Comparison of ENCODE assay signal across 21 cellular contexts in the genomic region with DNA sequence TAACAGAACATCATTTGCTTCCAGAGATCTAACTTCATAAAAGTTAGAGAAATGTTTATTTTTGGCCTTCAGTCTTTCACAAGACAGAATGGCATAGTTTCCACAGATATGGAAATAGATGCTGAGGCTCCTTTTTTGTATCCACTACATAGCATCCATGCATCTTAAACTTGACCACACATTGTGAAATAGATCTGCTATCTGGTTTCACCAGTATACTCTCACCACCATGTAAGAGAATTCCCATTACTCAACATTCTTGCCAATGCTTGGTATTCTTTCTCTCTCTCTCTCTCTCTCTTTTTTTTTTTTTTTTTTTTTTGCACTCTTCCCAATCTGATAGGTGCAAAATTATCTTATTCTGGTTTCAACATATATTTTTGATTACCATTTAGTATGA.
"Had no signal": no experiment of that assay in that cellular context is flagged by ENCODE, and none has a peak within 500 bp of the region (broad histone marks: within the 10 kb centered on the region; RNA-seq: fewer than 3 reads in every experiment).

No MANE protein-coding gene starts in this region.

- H3K4me3 Mint-ChIP-seq: activated CD4-positive, alpha-beta T cell treated with anti-CD3 and anti-CD28 coated beads, Interleukin-2, amount 10 ng/mL, durations not matched to agents 24 days and 14 days; activated CD8-positive, alpha-beta T cell treated with anti-CD3 and anti-CD28 coated beads, Interleukin-2, amount 10 ng/mL, durations not matched to agents 7 days and 5 days; activated naive CD4-positive, alpha-beta T cell treated with anti-CD3 and anti-CD28 coated beads, Interleukin-2, amount 10 ng/mL, durations not matched to agents 7 days and 5 days; activated T-cell treated with anti-CD3 and anti-CD28 coated beads, Interleukin-2, amount 50 U/mL, for 4 hours; mesothelial cell of epicardium; nephron had no signal

- H3K9me3 ChIP-seq: ascending aorta, esophagus muscularis mucosa, sigmoid colon, upper lobe of right lung had no signal

- ATAC-seq: activated CD8-positive, alpha-beta T cell treated with anti-CD3 and anti-CD28 coated beads, Interleukin-2, amount 10 ng/mL, durations not matched to agents 7 days and 5 days; activated T-cell treated with anti-CD3 and anti-CD28 coated beads, Interleukin-2, amount 50 U/mL, for 4 hours; left lobe of liver; upper lobe of right lung had no signal

- H3K27me3 Mint-ChIP-seq: activated CD4-positive, alpha-beta T cell treated with anti-CD3 and anti-CD28 coated beads, Interleukin-2, amount 10 ng/mL, durations not matched to agents 24 days and 14 days; activated naive CD4-positive, alpha-beta T cell treated with anti-CD3 and anti-CD28 coated beads, Interleukin-2, amount 10 ng/mL, durations not matched to agents 7 days and 5 days had no signal

- H3K4me3 ChIP-seq: ascending aorta, esophagus muscularis mucosa, lung, sigmoid colon, upper lobe of right lung had no signal

- H3K4me1 ChIP-seq: ascending aorta, esophagus muscularis mucosa, parathyroid adenoma, sigmoid colon, upper lobe of right lung had no signal

- H3K79me2 ChIP-seq: parathyroid adenoma had no signal

- H3K27me3 ChIP-seq: ascending aorta, esophagus muscularis mucosa, sigmoid colon, upper lobe of right lung had no signal

- H3K9me3 Mint-ChIP-seq: activated CD4-positive, alpha-beta T cell treated with anti-CD3 and anti-CD28 coated beads, Interleukin-2, amount 10 ng/mL, durations not matched to agents 24 days and 14 days; activated naive CD4-positive, alpha-beta T cell treated with anti-CD3 and anti-CD28 coated beads, Interleukin-2, amount 10 ng/mL, durations not matched to agents 7 days and 5 days; activated T-cell treated with anti-CD3 and anti-CD28 coated beads, Interleukin-2, amount 50 U/mL, for 4 hours; mesothelial cell of epicardium; nephron had no signal

- DNase-seq: activated CD4-positive, alpha-beta T cell treated with anti-CD3 and anti-CD28 coated beads, Interleukin-2, amount 10 ng/mL, durations not matched to agents 24 days and 14 days; activated CD4-positive, CD25-positive, alpha-beta regulatory T cell; activated CD8-positive, alpha-beta T cell treated with anti-CD3 and anti-CD28 coated beads, Interleukin-2, amount 10 ng/mL, durations not matched to agents 7 days and 5 days; activated effector memory CD4-positive, alpha-beta T cell treated with Interleukin-2 at 50 U/mL for 16 hours; activated naive CD4-positive, alpha-beta T cell treated with anti-CD3 and anti-CD28 coated beads, Interleukin-2, amount 10 ng/mL, durations not matched to agents 7 days and 5 days; activated T-cell treated with anti-CD3 and anti-CD28 coated beads, Interleukin-2, amount 50 U/mL, for 4 hours; effector CD4-positive, alpha-beta T cell; foreskin melanocyte; hypothalamus; sigmoid colon; stimulated activated CD8-positive, alpha-beta memory T cell treated with anti-CD3 and anti-CD28 coated beads, Interleukin-4, amount 100 ng/mL, for 48 hours; stimulated activated naive CD4-positive, alpha-beta T cell; T-helper 9 cell; upper lobe of right lung had no signal

- H2AFZ ChIP-seq: parathyroid adenoma had no signal

- H3K9ac ChIP-seq: parathyroid adenoma had no signal

- H3K27ac Mint-ChIP-seq: activated CD4-positive, alpha-beta T cell treated with anti-CD3 and anti-CD28 coated beads, Interleukin-2, amount 10 ng/mL, durations not matched to agents 24 days and 14 days; activated CD8-positive, alpha-beta T cell treated with anti-CD3 and anti-CD28 coated beads, Interleukin-2, amount 10 ng/mL, durations not matched to agents 7 days and 5 days; activated naive CD4-positive, alpha-beta T cell treated with anti-CD3 and anti-CD28 coated beads, Interleukin-2, amount 10 ng/mL, durations not matched to agents 7 days and 5 days; mesothelial cell of epicardium; nephron had no signal

- H3K27ac ChIP-seq: ascending aorta, esophagus muscularis mucosa, parathyroid adenoma, sigmoid colon, upper lobe of right lung had no signal

- H3K36me3 ChIP-seq: ascending aorta, esophagus muscularis mucosa, sigmoid colon, upper lobe of right lung had no signal

- H3K36me3 Mint-ChIP-seq: activated naive CD4-positive, alpha-beta T cell treated with anti-CD3 and anti-CD28 coated beads, Interleukin-2, amount 10 ng/mL, durations not matched to agents 7 days and 5 days; mesothelial cell of epicardium had no signal

- H3K4me1 Mint-ChIP-seq: activated CD4-positive, alpha-beta T cell treated with anti-CD3 and anti-CD28 coated beads, Interleukin-2, amount 10 ng/mL, durations not matched to agents 24 days and 14 days; activated naive CD4-positive, alpha-beta T cell treated with anti-CD3 and anti-CD28 coated beads, Interleukin-2, amount 10 ng/mL, durations not matched to agents 7 days and 5 days; mesothelial cell of epicardium had no signal
